Comparison of ENCODE assay signal across 1 cellular context in the genomic region with DNA sequence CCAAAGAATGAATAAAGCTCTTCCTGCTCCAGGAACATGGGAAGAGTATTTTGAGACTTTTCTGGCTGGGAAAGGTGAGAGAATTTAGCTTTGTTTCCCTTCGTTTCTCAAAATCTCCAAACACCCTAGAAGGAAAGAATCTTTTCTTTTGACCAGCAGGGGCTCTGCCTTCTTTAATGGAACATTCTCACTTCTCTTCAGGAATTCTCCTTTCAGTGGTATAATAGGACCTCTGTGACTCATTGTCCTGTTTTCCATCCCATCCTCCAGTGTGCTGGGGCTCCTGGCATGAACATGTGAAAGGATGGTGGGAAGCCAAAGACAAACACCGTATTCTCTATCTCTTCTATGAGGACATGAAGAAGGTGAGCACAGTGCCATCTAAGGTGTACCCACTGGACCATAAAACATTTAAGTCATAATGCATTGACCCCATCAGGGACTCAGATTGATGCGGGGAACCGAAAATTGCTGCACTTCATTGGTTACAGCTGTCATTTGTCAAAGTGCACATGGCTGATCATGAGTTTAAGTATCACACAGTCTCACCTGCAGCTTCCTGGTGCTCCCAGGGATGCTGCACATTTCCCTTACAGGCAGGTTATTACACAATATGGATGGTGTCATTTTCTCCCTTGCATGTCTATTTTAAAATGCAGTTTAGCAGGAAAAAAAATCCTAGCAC.
TF ChIP-seq lines count a peak whose summit lies in the region.

No MANE protein-coding gene starts in this region.

TF ChIP-seq in K562, 482 proteins besides CTCF, POLR2A, EP300 and RAD21:
- TF ChIP-seq, protein P1, sequence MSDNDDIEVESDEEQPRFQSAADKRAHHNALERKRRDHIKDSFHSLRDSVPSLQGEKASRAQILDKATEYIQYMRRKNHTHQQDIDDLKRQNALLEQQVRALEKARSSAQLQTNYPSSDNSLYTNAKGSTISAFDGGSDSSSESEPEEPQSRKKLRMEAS (CRISPR knock-in tag; IDR thresholded peaks at IDR 0.05), result no peak
- TF ChIP-seq NFRKB (IDR thresholded peaks at IDR 0.05; ENCODE audit: low read depth) (no peak), ARID4B (CRISPR knock-in tag; IDR thresholded peaks at IDR 0.05) (no peak), KLF6 (CRISPR knock-in tag; IDR thresholded peaks at IDR 0.05; ENCODE audit: borderline replicate concordance) (no peak), CHD7 (IDR thresholded peaks at IDR 0.05; ENCODE audit: low read depth, low read length) (no peak)
- TF ChIP-seq, protein P2, sequence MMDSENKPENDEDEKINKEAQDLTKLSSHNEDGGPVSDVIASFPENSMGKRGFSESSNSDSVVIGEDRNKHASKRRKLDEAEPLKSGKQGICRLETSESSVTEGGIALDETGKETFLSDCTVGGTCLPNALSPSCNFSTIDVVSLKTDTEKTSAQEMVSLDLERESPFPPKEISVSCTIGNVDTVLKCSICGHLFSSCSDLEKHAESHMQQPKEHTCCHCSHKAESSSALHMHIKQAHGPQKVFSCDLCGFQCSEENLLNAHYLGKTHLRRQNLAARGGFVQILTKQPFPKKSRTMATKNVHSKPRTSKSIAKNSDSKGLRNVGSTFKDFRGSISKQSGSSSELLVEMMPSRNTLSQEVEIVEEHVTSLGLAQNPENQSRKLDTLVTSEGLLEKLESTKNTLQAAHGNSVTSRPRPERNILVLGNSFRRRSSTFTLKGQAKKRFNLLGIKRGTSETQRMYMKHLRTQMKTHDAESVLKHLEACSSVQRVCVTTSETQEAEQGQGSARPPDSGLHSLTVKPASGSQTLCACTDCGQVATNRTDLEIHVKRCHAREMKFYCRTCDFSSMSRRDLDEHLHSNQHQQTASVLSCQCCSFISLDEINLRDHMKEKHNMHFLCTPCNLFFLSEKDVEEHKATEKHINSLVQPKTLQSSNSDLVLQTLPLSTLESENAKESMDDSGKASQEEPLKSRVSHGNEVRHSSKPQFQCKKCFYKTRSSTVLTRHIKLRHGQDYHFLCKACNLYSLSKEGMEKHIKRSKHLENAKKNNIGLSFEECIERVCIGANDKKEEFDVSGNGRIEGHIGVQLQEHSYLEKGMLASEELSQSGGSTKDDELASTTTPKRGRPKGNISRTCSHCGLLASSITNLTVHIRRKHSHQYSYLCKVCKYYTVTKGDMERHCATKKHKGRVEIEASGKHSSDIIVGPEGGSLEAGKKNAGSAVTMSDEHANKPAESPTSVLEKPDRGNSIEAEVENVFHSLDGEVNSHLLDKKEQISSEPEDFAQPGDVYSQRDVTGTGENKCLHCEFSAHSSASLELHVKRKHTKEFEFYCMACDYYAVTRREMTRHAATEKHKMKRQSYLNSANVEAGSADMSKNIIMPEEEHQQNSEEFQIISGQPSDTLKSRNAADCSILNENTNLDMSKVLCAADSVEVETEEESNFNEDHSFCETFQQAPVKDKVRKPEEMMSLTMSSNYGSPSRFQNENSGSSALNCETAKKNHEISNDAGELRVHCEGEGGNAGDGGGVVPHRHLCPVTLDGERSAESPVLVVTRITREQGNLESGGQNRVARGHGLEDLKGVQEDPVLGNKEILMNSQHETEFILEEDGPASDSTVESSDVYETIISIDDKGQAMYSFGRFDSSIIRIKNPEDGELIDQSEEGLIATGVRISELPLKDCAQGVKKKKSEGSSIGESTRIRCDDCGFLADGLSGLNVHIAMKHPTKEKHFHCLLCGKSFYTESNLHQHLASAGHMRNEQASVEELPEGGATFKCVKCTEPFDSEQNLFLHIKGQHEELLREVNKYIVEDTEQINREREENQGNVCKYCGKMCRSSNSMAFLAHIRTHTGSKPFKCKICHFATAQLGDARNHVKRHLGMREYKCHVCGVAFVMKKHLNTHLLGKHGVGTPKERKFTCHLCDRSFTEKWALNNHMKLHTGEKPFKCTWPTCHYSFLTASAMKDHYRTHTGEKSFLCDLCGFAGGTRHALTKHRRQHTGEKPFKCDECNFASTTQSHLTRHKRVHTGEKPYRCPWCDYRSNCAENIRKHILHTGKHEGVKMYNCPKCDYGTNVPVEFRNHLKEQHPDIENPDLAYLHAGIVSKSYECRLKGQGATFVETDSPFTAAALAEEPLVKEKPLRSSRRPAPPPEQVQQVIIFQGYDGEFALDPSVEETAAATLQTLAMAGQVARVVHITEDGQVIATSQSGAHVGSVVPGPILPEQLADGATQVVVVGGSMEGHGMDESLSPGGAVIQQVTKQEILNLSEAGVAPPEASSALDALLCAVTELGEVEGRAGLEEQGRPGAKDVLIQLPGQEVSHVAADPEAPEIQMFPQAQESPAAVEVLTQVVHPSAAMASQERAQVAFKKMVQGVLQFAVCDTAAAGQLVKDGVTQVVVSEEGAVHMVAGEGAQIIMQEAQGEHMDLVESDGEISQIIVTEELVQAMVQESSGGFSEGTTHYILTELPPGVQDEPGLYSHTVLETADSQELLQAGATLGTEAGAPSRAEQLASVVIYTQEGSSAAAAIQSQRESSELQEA (IDR thresholded peaks at IDR 0.05; ENCODE audit: low read depth), result no peak
